Comparison of ENCODE assay signal across 18 cellular contexts in genomic region chr10:12839941-12840611, GRCh38.
DNase-seq lines count a peak whose midpoint lies in the region; ATAC-seq and TF ChIP-seq lines count a peak whose summit lies in the region.
"Had no signal": no experiment of that assay in that cellular context is flagged by ENCODE, and none has a peak within 500 bp of the region (broad histone marks: within the 10 kb centered on the region; RNA-seq: fewer than 3 reads in every experiment).

No MANE protein-coding gene starts in this region.

- 63 to 68% methylated on average over 8 to 9 of the region's 9 CpGs for WGBS in esophagus squamous epithelium, 2 donors
- 53 to 69% (median 63%) methylated on average over 8 to 9 of the region's 9 CpGs for WGBS in spleen, 5 donors

- H3K36me3 ChIP-seq in esophagus squamous epithelium (no peaks in the 10 kb centered on the region), spleen (no peaks in the 10 kb centered on the region)
- H3K36me3 ChIP-seq: upper lobe of left lung had no signal

- intact Hi-C loops in esophagus squamous epithelium (cut with DNase I): no loop called here
- intact Hi-C loops in spleen (cut with DNase I; ENCODE audit: low total_unique reads): no loop called here

- no peaks in the 10 kb centered on the region for H3K9me3 ChIP-seq in esophagus squamous epithelium
- no peaks in the 10 kb centered on the region for H3K9me3 ChIP-seq in spleen
- H3K9me3 ChIP-seq: upper lobe of left lung had no signal

- H3K27ac ChIP-seq in esophagus squamous epithelium (peak overlapping the region in 3 of 4 donors; percentile 42 to 63 (median 48)), spleen (peak overlapping the region in 6 of 8 donors; percentile 11 to 69 (median 42))
- H3K27ac ChIP-seq: C4-2B, RWPE1, upper lobe of left lung had no signal

- TF ChIP-seq POLR2A in esophagus squamous epithelium (IDR thresholded peaks at IDR 0.05) (no peak), spleen (IDR thresholded peaks at IDR 0.05) (no peak)

- TF ChIP-seq CTCF in esophagus squamous epithelium (IDR thresholded peaks at IDR 0.05) (no peak), spleen (IDR thresholded peaks at IDR 0.05 in 8 of 11, conservative IDR thresholded peaks at IDR 0.05 in 3 of 11) (no peak)

- H3K4me1 ChIP-seq in esophagus squamous epithelium: peaks cover 0 to 30% (median 9%) of the 10 kb centered on the region in 3 donors
- peaks cover 0 to 37% (median 12%) of the 10 kb centered on the region in 6 donors for H3K4me1 ChIP-seq in spleen

- ATAC-seq in GM21619 (IDR thresholded peaks at IDR 0.05; ENCODE audit: unreplicated experiment): no peak
- ATAC-seq: activated T-helper 17 cell treated with anti-CD3 and anti-CD28 coated beads, Interleukin-2, amount 50 U/mL, for 72 hours; stimulated activated naive CD8-positive, alpha-beta T cell treated with anti-CD3 and anti-CD28 coated beads, Interleukin-15, Interleukin-2, amounts not matched to agents 100 U/mL and 50 U/mL, for 24 hours had no signal

- DNase-seq in SK-N-DZ (ENCODE audit: low spot score) (peak; percentile 45), esophagus squamous epithelium (lab: John Stamatoyannopoulos, UW) (no peak), mesenteric fat pad (ENCODE audit: low spot score) (peak; percentile 68), spleen (peak; percentile 57), GF-D8 (lab: John Stamatoyannopoulos, UW) (no peak), AG20443 (ENCODE audit: low spot score) (no peak)
- no peak for DNase-seq in activated CD4-positive, alpha-beta T cell treated with anti-CD3 and anti-CD28 coated beads, Interleukin-2, amount 50 U/mL, for 48 hours
- DNase-seq: activated CD4-positive, CD25-positive, alpha-beta regulatory T cell; DMS79 treated with DMSO at 0.1 percent for 48 hours; islet precursor cell; NCI-H1105; posterior cingulate gyrus; stimulated activated naive CD8-positive, alpha-beta T cell treated with anti-CD3 and anti-CD28 coated beads, Interleukin-15, Interleukin-2, amounts not matched to agents 100 U/mL and 50 U/mL, for 24 hours; upper lobe of left lung had no signal

- H3K4me3 ChIP-seq in esophagus squamous epithelium (no peak overlapping the region), spleen (no peak overlapping the region)
- H3K4me3 ChIP-seq: upper lobe of left lung had no signal

- H3K27me3 ChIP-seq in esophagus squamous epithelium (no peaks in the 10 kb centered on the region), spleen (replicated peaks in 1 of 7) (no peaks in the 10 kb centered on the region)
- H3K27me3 ChIP-seq: upper lobe of left lung had no signal

Comparison
In these comparisons a context has a peak if more than half of its experiments do, and no peak if none do; other contexts are left out.
1. DNase-seq: peak in SK-N-DZ (single experiment), mesenteric fat pad (single experiment) and spleen (single experiment); none in esophagus squamous epithelium (single experiment), GF-D8 (single experiment), AG20443 (single experiment) and activated CD4-positive, alpha-beta T cell treated with anti-CD3 and anti-CD28 coated beads, Interleukin-2, amount 50 U/mL, for 48 hours (0 of 2).